Comparison of ENCODE assay signal across 10 cellular contexts in genomic region chr7:117011419-117012260, GRCh38. TPM values are rescaled to one million over a fixed set of nuclear protein-coding genes. Genes with fewer than 3 reads are reported as not detected.
A peak's percentile ranks its signal among the peaks of the same experiment; 100 is the strongest.
DNase-seq lines count a peak whose midpoint lies in the region; ATAC-seq and TF ChIP-seq lines count a peak whose summit lies in the region.
"Had no signal": no experiment of that assay in that cellular context is flagged by ENCODE, and none has a peak within 500 bp of the region (broad histone marks: within the 10 kb centered on the region; RNA-seq: fewer than 3 reads in every experiment).

No MANE protein-coding gene starts in this region.

- DNase-seq in GM10266 (ENCODE audit: extremely low spot score) (peak; percentile 63), GM03348 (ENCODE audit: low spot score) (no peak), T1000 (lab: John Stamatoyannopoulos, UW) (no peak), progenitor cell of endocrine pancreas (ENCODE audit: low spot score, unreplicated experiment) (no peak)
- DNase-seq in activated T-helper 2 cell treated with anti-CD3 and anti-CD28 coated beads, Interferon-gamma antibody, Interleukin-2, Interleukin-4, amounts not matched to agents 10 μg/mL and 5 μg/mL and 100 μg/mL, durations not matched to agents 14 hours and 24 hours and 36 hours (ENCODE audit: low spot score): no peak
- no peak for DNase-seq in activated CD4-positive, alpha-beta memory T cell treated with anti-CD3 and anti-CD28 coated beads, Interleukin-2, amount 10 ng/mL, durations not matched to agents 7 days and 5 days
- DNase-seq: activated CD8-positive, alpha-beta memory T cell treated with anti-CD3 and anti-CD28 coated beads for 24 hours; NCI-H2171 had no signal

- no peaks in the 10 kb centered on the region for H3K36me3 Mint-ChIP-seq in activated T-helper 2 cell treated with anti-CD3 and anti-CD28 coated beads, Interferon-gamma antibody, Interleukin-2, Interleukin-4, amounts not matched to agents 10 μg/mL and 5 μg/mL and 100 μg/mL, durations not matched to agents 14 hours and 24 hours and 36 hours (ENCODE audit: low read depth)
- no peaks in the 10 kb centered on the region for H3K36me3 Mint-ChIP-seq in activated CD4-positive, alpha-beta memory T cell treated with anti-CD3 and anti-CD28 coated beads, Interleukin-2, amount 10 ng/mL, durations not matched to agents 7 days and 5 days (ENCODE audit: low read depth)
- H3K36me3 Mint-ChIP-seq in progenitor cell of endocrine pancreas (ENCODE audit: insufficient read depth): no peaks in the 10 kb centered on the region

- H3K4me3 Mint-ChIP-seq in activated T-helper 2 cell treated with anti-CD3 and anti-CD28 coated beads, Interferon-gamma antibody, Interleukin-2, Interleukin-4, amounts not matched to agents 10 μg/mL and 5 μg/mL and 100 μg/mL, durations not matched to agents 14 hours and 24 hours and 36 hours (ENCODE audit: low read depth): no peak overlapping the region
- H3K4me3 Mint-ChIP-seq in activated CD4-positive, alpha-beta memory T cell treated with anti-CD3 and anti-CD28 coated beads, Interleukin-2, amount 10 ng/mL, durations not matched to agents 7 days and 5 days: no peak overlapping the region
- H3K4me3 Mint-ChIP-seq in progenitor cell of endocrine pancreas (ENCODE audit: low read depth): no peak overlapping the region

- peaks cover 11% of the 10 kb centered on the region for H3K27me3 Mint-ChIP-seq in activated T-helper 2 cell treated with anti-CD3 and anti-CD28 coated beads, Interferon-gamma antibody, Interleukin-2, Interleukin-4, amounts not matched to agents 10 μg/mL and 5 μg/mL and 100 μg/mL, durations not matched to agents 14 hours and 24 hours and 36 hours (ENCODE audit: low read depth)
- H3K27me3 Mint-ChIP-seq in activated CD4-positive, alpha-beta memory T cell treated with anti-CD3 and anti-CD28 coated beads, Interleukin-2, amount 10 ng/mL, durations not matched to agents 7 days and 5 days: peaks cover 44% of the 10 kb centered on the region
- peaks cover 7% of the 10 kb centered on the region for H3K27me3 Mint-ChIP-seq in progenitor cell of endocrine pancreas

- CTCF ChIA-PET in activated CD4-positive, alpha-beta memory T cell treated with anti-CD3 and anti-CD28 coated beads, Interleukin-2, amount 10 ng/mL, durations not matched to agents 7 days and 5 days (lab: Charles Lee): interaction anchor here (0.7 to 5.2 kb wide), 7 partner anchors 13 to 539 kb away, joined by 3 to 42 read pairs (median 4); no protein-coding TSS in a partner anchor

- H3K27ac Mint-ChIP-seq in activated T-helper 2 cell treated with anti-CD3 and anti-CD28 coated beads, Interferon-gamma antibody, Interleukin-2, Interleukin-4, amounts not matched to agents 10 μg/mL and 5 μg/mL and 100 μg/mL, durations not matched to agents 14 hours and 24 hours and 36 hours: peak overlapping the region; percentile 13
- H3K27ac Mint-ChIP-seq in activated CD4-positive, alpha-beta memory T cell treated with anti-CD3 and anti-CD28 coated beads, Interleukin-2, amount 10 ng/mL, durations not matched to agents 7 days and 5 days: no peak overlapping the region
- no peak overlapping the region for H3K27ac Mint-ChIP-seq in progenitor cell of endocrine pancreas

- peak; percentile 84 for ATAC-seq in GM19328 (IDR thresholded peaks at IDR 0.05; ENCODE audit: unreplicated experiment)
- peak; percentile 83 for ATAC-seq in HG02981 (IDR thresholded peaks at IDR 0.05; ENCODE audit: unreplicated experiment)

- POLR2A ChIA-PET in activated CD4-positive, alpha-beta memory T cell treated with anti-CD3 and anti-CD28 coated beads, Interleukin-2, amount 10 ng/mL, durations not matched to agents 7 days and 5 days (lab: Charles Lee): interaction anchor here (1.0 to 2.8 kb wide), 5 partner anchors 10 to 58 kb away, joined by 3 to 9 read pairs (median 4); partner anchors contain the start of gene ST7

- TF ChIP-seq CTCF in GM10266 (IDR thresholded peaks at IDR 0.05; ENCODE audit: control insufficient read depth, insufficient read depth, low read depth, missing control alignments): no peak
- TF ChIP-seq CTCF in progenitor cell of endocrine pancreas (IDR thresholded peaks at IDR 0.05; ENCODE audit: unreplicated experiment): no peak

- H3K9me3 Mint-ChIP-seq in activated T-helper 2 cell treated with anti-CD3 and anti-CD28 coated beads, Interferon-gamma antibody, Interleukin-2, Interleukin-4, amounts not matched to agents 10 μg/mL and 5 μg/mL and 100 μg/mL, durations not matched to agents 14 hours and 24 hours and 36 hours: no peaks in the 10 kb centered on the region
- H3K9me3 Mint-ChIP-seq in activated CD4-positive, alpha-beta memory T cell treated with anti-CD3 and anti-CD28 coated beads, Interleukin-2, amount 10 ng/mL, durations not matched to agents 7 days and 5 days: no peaks in the 10 kb centered on the region
- H3K9me3 Mint-ChIP-seq in progenitor cell of endocrine pancreas (ENCODE audit: low read depth): no peaks in the 10 kb centered on the region

- intact Hi-C loops in activated T-helper 2 cell treated with anti-CD3 and anti-CD28 coated beads, Interferon-gamma antibody, Interleukin-2, Interleukin-4, amounts not matched to agents 10 μg/mL and 5 μg/mL and 100 μg/mL, durations not matched to agents 14 hours and 24 hours and 36 hours (cut with micrococcal nuclease): loop anchor here (1.0 to 10.0 kb wide), 5 partner anchors 23 to 797 kb away; partner anchors contain the start of genes CAPZA2 and TES

- peaks cover 71% of the 10 kb centered on the region for H3K4me1 Mint-ChIP-seq in activated T-helper 2 cell treated with anti-CD3 and anti-CD28 coated beads, Interferon-gamma antibody, Interleukin-2, Interleukin-4, amounts not matched to agents 10 μg/mL and 5 μg/mL and 100 μg/mL, durations not matched to agents 14 hours and 24 hours and 36 hours (ENCODE audit: low read depth)
- peaks cover 57% of the 10 kb centered on the region for H3K4me1 Mint-ChIP-seq in activated CD4-positive, alpha-beta memory T cell treated with anti-CD3 and anti-CD28 coated beads, Interleukin-2, amount 10 ng/mL, durations not matched to agents 7 days and 5 days
- H3K4me1 Mint-ChIP-seq in progenitor cell of endocrine pancreas (ENCODE audit: low read depth): peaks cover 19% of the 10 kb centered on the region

RNA-seq across cellular contexts. Expression of gene ST7, which starts 58.3 kb away (rescaled TPM):
- 8.0 and 10.0 TPM in 2 replicates for total RNA-seq in activated T-helper 2 cell treated with anti-CD3 and anti-CD28 coated beads, Interferon-gamma antibody, Interleukin-2, Interleukin-4, amounts not matched to agents 10 μg/mL and 5 μg/mL and 100 μg/mL, durations not matched to agents 14 hours and 24 hours and 36 hours
- 1 to 10 TPM; 6.7 to 7.4 TPM for total RNA-seq in activated CD4-positive, alpha-beta memory T cell treated with anti-CD3 and anti-CD28 coated beads, Interleukin-2, amount 10 ng/mL, durations not matched to agents 7 days and 5 days
- 21.9 and 24.8 TPM in 2 replicates for total RNA-seq in progenitor cell of endocrine pancreas
